In the genomic region with DNA sequence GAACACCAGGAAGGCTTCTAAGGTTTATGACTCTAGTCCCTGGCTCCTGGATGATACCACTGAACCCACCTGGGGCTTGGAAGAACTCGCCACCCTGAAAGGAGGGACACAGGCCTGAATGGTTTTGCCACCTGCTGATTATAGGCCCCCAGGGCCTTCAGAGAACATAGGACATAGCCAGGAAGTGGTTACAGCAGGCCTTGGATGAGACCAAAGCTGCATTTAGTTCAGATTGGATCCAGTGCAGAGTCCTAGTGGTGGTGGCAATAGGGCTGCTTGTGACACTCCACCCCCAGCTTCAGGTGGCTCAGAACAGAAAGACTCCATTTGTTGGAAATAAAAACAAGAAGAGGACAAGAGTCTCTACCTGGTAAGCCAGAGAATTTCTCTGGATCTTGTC, we compare ENCODE assay signal across 21 cellular contexts.
"Had no signal": no experiment of that assay in that cellular context is flagged by ENCODE, and none has a peak within 500 bp of the region (broad histone marks: within the 10 kb centered on the region; RNA-seq: fewer than 3 reads in every experiment).

No MANE protein-coding gene starts in this region.

- H3K4me2 ChIP-seq: SK-N-SH had no signal

- DNase-seq: IMR-90; Karpas-422; KG1; MM.1S; NCI-H1092 treated with DMSO at 0.1 percent for 48 hours; NCI-H1436; NCI-H187; NCI-H2029; NCI-H2081 treated with DMSO at 0.1 percent for 48 hours; NCI-H2227 treated with DMSO at 0.1 percent for 48 hours; NCI-H524; NCI-H526 treated with DMSO at 0.1 percent for 48 hours; NCI-H748 treated with DMSO at 0.1 percent for 48 hours; NK-92 treated with Interleukin-12 subunit alpha and Interleukin-12 subunit beta, amount 100 ng/mL, for 24 hours; PC-3; SHP77; SK-N-SH; SW 1271 had no signal

- H3K9me3 ChIP-seq: SK-N-SH had no signal

- H3K9ac ChIP-seq: SK-N-SH had no signal

- H3K27ac ChIP-seq: RWPE1 had no signal

- ATAC-seq: HepG2, Panc1, PC-3 had no signal
